ENCODE assay signal across 1 cellular context in genomic region chr2:127398239-127398590, GRCh38.
TF ChIP-seq lines count a peak whose summit lies in the region.

No MANE protein-coding gene starts in this region.

TF ChIP-seq in HEK293, 187 proteins besides CTCF, POLR2A, EP300 and RAD21 (continued from another document):
- TF ChIP-seq ZSCAN18 (tag by site-specific recombination; IDR thresholded peaks at IDR 0.05) (no peak), ZNF274 (IDR thresholded peaks at IDR 0.05; ENCODE audit: low read length) (no peak), ZNF274 (tag by site-specific recombination; IDR thresholded peaks at IDR 0.05; ENCODE audit: borderline replicate concordance) (no peak), ATF2 (tag by site-specific recombination; IDR thresholded peaks at IDR 0.05; ENCODE audit: low read depth) (no peak), HIC1 (tag by site-specific recombination; IDR thresholded peaks at IDR 0.05) (no peak), TRIM28 (IDR thresholded peaks at IDR 0.05; ENCODE audit: borderline replicate concordance, low read length) (0 out of 2 replicates have a peak, but pooled peaks have one; percentile 31), ZNF366 (tag by site-specific recombination; conservative IDR thresholded peaks at IDR 0.05) (peak; percentile 37; the same call in 1 of the 2 replicates), ZNF621 (tag by site-specific recombination; IDR thresholded peaks at IDR 0.05) (no peak), ZNF654 (tag by site-specific recombination; IDR thresholded peaks at IDR 0.05; ENCODE audit: low read depth) (no peak), ZNF211 (tag by site-specific recombination; IDR thresholded peaks at IDR 0.05; ENCODE audit: low read depth) (no peak), ZBTB1 (tag by site-specific recombination; IDR thresholded peaks at IDR 0.05) (no peak), ZNF138 (tag by site-specific recombination; IDR thresholded peaks at IDR 0.05; ENCODE audit: borderline replicate concordance) (no peak)
